In genomic region chr1:193036337-193037047, GRCh38 we compare ENCODE assay signal across 27 cellular contexts. TPM values are rescaled to one million over a fixed set of nuclear protein-coding genes. Genes with fewer than 3 reads are reported as not detected.
DNase-seq lines count a peak whose midpoint lies in the region; FAIRE-seq and TF ChIP-seq lines count a peak whose summit lies in the region.
"Had no signal": no experiment of that assay in that cellular context is flagged by ENCODE, and none has a peak within 500 bp of the region (broad histone marks: within the 10 kb centered on the region; RNA-seq: fewer than 3 reads in every experiment).

No MANE protein-coding gene starts in this region.

- peak overlapping the region; percentile 26 for H3K4me3 Mint-ChIP-seq in activated naive CD4-positive, alpha-beta T cell treated with anti-CD3 and anti-CD28 coated beads, Interleukin-2, amount 50 U/mL, for 24 hours
- no peak overlapping the region for H3K4me3 Mint-ChIP-seq in activated naive CD4-positive, alpha-beta T cell treated with anti-CD3 and anti-CD28 coated beads, Interleukin-2, amount 10 ng/mL, durations not matched to agents 7 days and 5 days
- H3K4me3 Mint-ChIP-seq in immature natural killer cell: no peak overlapping the region
- H3K4me3 Mint-ChIP-seq: neural crest cell had no signal

- no peak overlapping the region for H3K4me3 ChIP-seq in colonic mucosa
- H3K4me3 ChIP-seq: HAP-1, K562, right atrium auricular region, SJSA1, spleen, transverse colon had no signal

- no peak for TF ChIP-seq CTCF in colonic mucosa (IDR thresholded peaks at IDR 0.05)

- H3K27ac ChIP-seq in colonic mucosa: no peak overlapping the region
- H3K27ac ChIP-seq: epithelial cell of prostate, parathyroid adenoma, right atrium auricular region, SJSA1, spleen, transverse colon had no signal

- H3K9ac ChIP-seq in colonic mucosa (ENCODE audit: low read depth in 2 of 2, low read length in 2 of 2): no peak overlapping the region
- H3K9ac ChIP-seq: parathyroid adenoma had no signal

- no peaks in the 10 kb centered on the region for H3K27me3 ChIP-seq in colonic mucosa
- H3K27me3 ChIP-seq: right atrium auricular region, SJSA1, spleen, transverse colon had no signal

- no peaks in the 10 kb centered on the region for H3K9me3 Mint-ChIP-seq in activated naive CD4-positive, alpha-beta T cell treated with anti-CD3 and anti-CD28 coated beads, Interleukin-2, amount 50 U/mL, for 24 hours
- no peaks in the 10 kb centered on the region for H3K9me3 Mint-ChIP-seq in activated naive CD4-positive, alpha-beta T cell treated with anti-CD3 and anti-CD28 coated beads, Interleukin-2, amount 10 ng/mL, durations not matched to agents 7 days and 5 days
- no peaks in the 10 kb centered on the region for H3K9me3 Mint-ChIP-seq in immature natural killer cell

- H3K4me1 ChIP-seq in colonic mucosa: no peaks in the 10 kb centered on the region
- H3K4me1 ChIP-seq: parathyroid adenoma, right atrium auricular region, SJSA1 had no signal

- no peaks in the 10 kb centered on the region for H3K36me3 ChIP-seq in colonic mucosa
- H3K36me3 ChIP-seq: HAP-1, right atrium auricular region, transverse colon had no signal

- CTCF ChIA-PET in activated naive CD4-positive, alpha-beta T cell treated with anti-CD3 and anti-CD28 coated beads, Interleukin-2, amount 10 ng/mL, durations not matched to agents 7 days and 5 days (lab: Charles Lee): no interaction called here

- DNase-seq in activated naive CD4-positive, alpha-beta T cell treated with anti-CD3 and anti-CD28 coated beads, Interleukin-2, amount 10 ng/mL, durations not matched to agents 7 days and 5 days: no peak
- DNase-seq in NCI-H2029 treated with DMSO at 0.1 percent for 48 hours (lab: John Stamatoyannopoulos, UW) (peak; percentile 5), immature natural killer cell (no peak), NCI-H2196 (lab: John Stamatoyannopoulos, UW; ENCODE audit: unreplicated experiment) (no peak), RCC 7860 (ENCODE audit: low spot score) (no peak), NCI-H446 (lab: John Stamatoyannopoulos, UW) (no peak), colonic mucosa (no peak)
- DNase-seq: activated CD4-positive, CD25-positive, alpha-beta regulatory T cell treated with anti-CD3 and anti-CD28 coated beads, Interleukin-2, amount 50 U/mL, for 72 hours; activated CD8-positive, alpha-beta memory T cell treated with anti-CD3 and anti-CD28 coated beads for 24 hours; activated gamma-delta T cell treated with Interleukin-2 at 50 U/mL for 16 hours; activated T-cell treated with anti-CD3 and anti-CD28 coated beads, Interleukin-2, amount 50 U/mL, for 1 hour; DMS79 treated with DMSO at 0.1 percent for 48 hours; glutamatergic neuron; mammary epithelial cell; NCI-H2107; NCI-H446 treated with DMSO at 0.1 percent for 48 hours; spleen; T-helper 1 cell; transverse colon had no signal

- no peak overlapping the region for H3K27ac Mint-ChIP-seq in activated naive CD4-positive, alpha-beta T cell treated with anti-CD3 and anti-CD28 coated beads, Interleukin-2, amount 50 U/mL, for 24 hours
- H3K27ac Mint-ChIP-seq in activated naive CD4-positive, alpha-beta T cell treated with anti-CD3 and anti-CD28 coated beads, Interleukin-2, amount 10 ng/mL, durations not matched to agents 7 days and 5 days: no peak overlapping the region
- H3K27ac Mint-ChIP-seq in immature natural killer cell: peak overlapping the region in 4 of 6 donors; percentile 9 to 79 (median 36)

- no peak for FAIRE-seq in RCC 7860 (lab: Jason Lieb, UNC)
- FAIRE-seq: K562 had no signal

- peaks cover 67% of the 10 kb centered on the region for H3K4me1 Mint-ChIP-seq in activated naive CD4-positive, alpha-beta T cell treated with anti-CD3 and anti-CD28 coated beads, Interleukin-2, amount 50 U/mL, for 24 hours
- no peaks in the 10 kb centered on the region for H3K4me1 Mint-ChIP-seq in activated naive CD4-positive, alpha-beta T cell treated with anti-CD3 and anti-CD28 coated beads, Interleukin-2, amount 10 ng/mL, durations not matched to agents 7 days and 5 days
- H3K4me1 Mint-ChIP-seq in immature natural killer cell: peaks cover 40 to 91% of the 10 kb centered on the region in 2 donors
- H3K4me1 Mint-ChIP-seq: neural crest cell had no signal

- H3K27me3 Mint-ChIP-seq in activated naive CD4-positive, alpha-beta T cell treated with anti-CD3 and anti-CD28 coated beads, Interleukin-2, amount 50 U/mL, for 24 hours: no peaks in the 10 kb centered on the region
- no peaks in the 10 kb centered on the region for H3K27me3 Mint-ChIP-seq in activated naive CD4-positive, alpha-beta T cell treated with anti-CD3 and anti-CD28 coated beads, Interleukin-2, amount 10 ng/mL, durations not matched to agents 7 days and 5 days
- H3K27me3 Mint-ChIP-seq in immature natural killer cell (ENCODE audit: low read depth in 3 of 3): no peaks in the 10 kb centered on the region

- peaks cover 21% of the 10 kb centered on the region for H3K36me3 Mint-ChIP-seq in activated naive CD4-positive, alpha-beta T cell treated with anti-CD3 and anti-CD28 coated beads, Interleukin-2, amount 50 U/mL, for 24 hours
- peaks cover 32% of the 10 kb centered on the region for H3K36me3 Mint-ChIP-seq in activated naive CD4-positive, alpha-beta T cell treated with anti-CD3 and anti-CD28 coated beads, Interleukin-2, amount 10 ng/mL, durations not matched to agents 7 days and 5 days
- peaks cover 0 to 12% (median 0%) of the 10 kb centered on the region in 3 donors for H3K36me3 Mint-ChIP-seq in immature natural killer cell

- intact Hi-C loops in colonic mucosa (cut with DNase I): no loop called here

- no peaks in the 10 kb centered on the region for H3K9me3 ChIP-seq in colonic mucosa
- H3K9me3 ChIP-seq: HAP-1, right atrium auricular region, SJSA1, spleen, transverse colon had no signal

RNA-seq across cellular contexts. Expression of gene UCHL5, which starts 22.7 kb away (rescaled TPM):
- 100 to 1,000 TPM in 2 of 3 donors, 10 to 100 TPM in 1; 95.6 to 149 (median 111) TPM for polyA plus RNA-seq in immature natural killer cell
- total RNA-seq in colonic mucosa: 10 to 100 TPM; 33.9 to 46.5 TPM

RNA-seq across cellular contexts. Expression of gene RO60, which starts 22.9 kb away (rescaled TPM):
- 100 to 1,000 TPM; 105 to 151 (median 149) TPM for polyA plus RNA-seq in immature natural killer cell
- total RNA-seq in colonic mucosa: 10 to 100 TPM; 47.6 to 55.9 TPM

Comparison
In these comparisons a context has a peak if more than half of its experiments do, and no peak if none do; other contexts are left out.
1. H3K27ac Mint-ChIP-seq: peak in immature natural killer cell (4 of 6); none in activated naive CD4-positive, alpha-beta T cell treated with anti-CD3 and anti-CD28 coated beads, Interleukin-2, amount 50 U/mL, for 24 hours (single experiment) and activated naive CD4-positive, alpha-beta T cell treated with anti-CD3 and anti-CD28 coated beads, Interleukin-2, amount 10 ng/mL, durations not matched to agents 7 days and 5 days (single experiment).